ENCODE assay signal across 9 cellular contexts in genomic region chr17:38732376-38733314, GRCh38. TPM values are rescaled to one million over a fixed set of nuclear protein-coding genes. Genes with fewer than 3 reads are reported as not detected.
DNase-seq lines count a peak whose midpoint lies in the region; ATAC-seq, FAIRE-seq and TF ChIP-seq lines count a peak whose summit lies in the region.
"Had no signal": no experiment of that assay in that cellular context is flagged by ENCODE, and none has a peak within 500 bp of the region (broad histone marks: within the 10 kb centered on the region; RNA-seq: fewer than 3 reads in every experiment).

No MANE protein-coding gene starts in this region.

- no peaks in the 10 kb centered on the region for H3K27me3 ChIP-seq in astrocyte (ENCODE audit: insufficient read depth, low read length)
- no peaks in the 10 kb centered on the region for H3K27me3 ChIP-seq in lower lobe of right lung (ENCODE audit: low read depth)
- no peaks in the 10 kb centered on the region for H3K27me3 ChIP-seq in upper lobe of left lung
- H3K27me3 ChIP-seq: BE2C had no signal

- H4K20me1 ChIP-seq in astrocyte (ENCODE audit: insufficient read depth, low read length) = peaks cover 56% of the 10 kb centered on the region

- H3K27ac Mint-ChIP-seq in activated naive CD4-positive, alpha-beta T cell treated with anti-CD3 and anti-CD28 coated beads, Interleukin-2, amount 50 U/mL, for 24 hours = peak overlapping the region; percentile 81
- peak overlapping the region; percentile 8 for H3K27ac Mint-ChIP-seq in astrocyte (ENCODE audit: unreplicated experiment)

- H3K4me3 Mint-ChIP-seq in activated naive CD4-positive, alpha-beta T cell treated with anti-CD3 and anti-CD28 coated beads, Interleukin-2, amount 50 U/mL, for 24 hours = peak overlapping the region; percentile 41
- H3K4me3 Mint-ChIP-seq in astrocyte (ENCODE audit: unreplicated experiment) = peak overlapping the region; percentile 85

- no peak for TF ChIP-seq POLR2A in upper lobe of left lung (IDR thresholded peaks at IDR 0.05)

- H3K27me3 Mint-ChIP-seq in activated naive CD4-positive, alpha-beta T cell treated with anti-CD3 and anti-CD28 coated beads, Interleukin-2, amount 50 U/mL, for 24 hours = no peaks in the 10 kb centered on the region
- no peaks in the 10 kb centered on the region for H3K27me3 Mint-ChIP-seq in astrocyte (ENCODE audit: low read depth, unreplicated experiment)

- no peak for TF ChIP-seq EP300 in upper lobe of left lung (IDR thresholded peaks at IDR 0.05)

- no peak for FAIRE-seq in astrocyte (lab: Jason Lieb, UNC)

- peaks cover 68% of the 10 kb centered on the region for H3K4me1 Mint-ChIP-seq in activated naive CD4-positive, alpha-beta T cell treated with anti-CD3 and anti-CD28 coated beads, Interleukin-2, amount 50 U/mL, for 24 hours
- peaks cover 12% of the 10 kb centered on the region for H3K4me1 Mint-ChIP-seq in astrocyte (ENCODE audit: low read depth, unreplicated experiment)

- H3K4me2 ChIP-seq in astrocyte (ENCODE audit: low read length) = no peak overlapping the region

- H3K9me3 ChIP-seq in astrocyte (ENCODE audit: insufficient read depth, low read depth, low read length) = no peaks in the 10 kb centered on the region
- no peaks in the 10 kb centered on the region for H3K9me3 ChIP-seq in lower lobe of right lung
- no peaks in the 10 kb centered on the region for H3K9me3 ChIP-seq in upper lobe of left lung
- H3K9me3 ChIP-seq: BE2C had no signal

- H3K36me3 Mint-ChIP-seq in activated naive CD4-positive, alpha-beta T cell treated with anti-CD3 and anti-CD28 coated beads, Interleukin-2, amount 50 U/mL, for 24 hours = peaks cover 4% of the 10 kb centered on the region
- H3K36me3 Mint-ChIP-seq in astrocyte (ENCODE audit: low read depth, unreplicated experiment) = peaks cover 22% of the 10 kb centered on the region

- no peak overlapping the region for H3K9ac ChIP-seq in astrocyte (ENCODE audit: low read length)

- H2AFZ ChIP-seq in astrocyte (ENCODE audit: low read depth, low read length) = no peak overlapping the region

- H3K4me3 ChIP-seq in astrocyte (ENCODE audit: insufficient read depth, low read depth, low read length) = no peak overlapping the region
- no peak overlapping the region for H3K4me3 ChIP-seq in lower lobe of right lung
- H3K4me3 ChIP-seq in upper lobe of left lung = no peak overlapping the region

- no peaks in the 10 kb centered on the region for H3K9me3 Mint-ChIP-seq in activated naive CD4-positive, alpha-beta T cell treated with anti-CD3 and anti-CD28 coated beads, Interleukin-2, amount 50 U/mL, for 24 hours
- H3K9me3 Mint-ChIP-seq in astrocyte (ENCODE audit: unreplicated experiment) = no peaks in the 10 kb centered on the region

- peaks cover 8% of the 10 kb centered on the region for H3K36me3 ChIP-seq in astrocyte (ENCODE audit: insufficient read depth, low read length)
- peaks cover 36% of the 10 kb centered on the region for H3K36me3 ChIP-seq in lower lobe of right lung
- peaks cover 0 to 40% (median 29%) of the 10 kb centered on the region in 4 donors for H3K36me3 ChIP-seq in upper lobe of left lung

- H3K79me2 ChIP-seq in astrocyte (ENCODE audit: insufficient read depth, low read length) = no peaks in the 10 kb centered on the region

- ATAC-seq in lower lobe of right lung = no peak
- ATAC-seq in upper lobe of left lung (ENCODE audit: low FRiP score in 2 of 2) = no peak
- ATAC-seq in GM19324 (IDR thresholded peaks at IDR 0.05; ENCODE audit: low FRiP score, unreplicated experiment) = no peak

- no peak for DNase-seq in activated naive CD4-positive, alpha-beta T cell treated with Interleukin-2 at 50 U/mL for 16 hours
- DNase-seq in astrocyte (ENCODE audit: low read depth) (no peak), lower lobe of right lung (no peak), upper lobe of left lung (peak in 1 of 2 donors; percentile 59), NCI-H2081 treated with DMSO at 0.1 percent for 48 hours (lab: John Stamatoyannopoulos, UW) (no peak)
- DNase-seq in stimulated activated CD4-positive, alpha-beta T cell treated with anti-CD3 and anti-CD28 coated beads, Interleukin-4, amount 100 ng/mL, for 24 hours = no peak
- DNase-seq: BE2C had no signal

- H3K4me1 ChIP-seq in astrocyte (ENCODE audit: insufficient read depth, low read length) = peaks cover 16% of the 10 kb centered on the region
- H3K4me1 ChIP-seq in lower lobe of right lung = peaks cover 49% of the 10 kb centered on the region
- H3K4me1 ChIP-seq in upper lobe of left lung = peaks cover 31 to 63% (median 46%) of the 10 kb centered on the region in 4 donors

- 31 to 77% methylated on average over 4 to 9 of the region's 9 CpGs for WGBS in upper lobe of left lung, 2 donors

- intact Hi-C loops in lower lobe of right lung (cut with DNase I) = no loop called here

- H3K27ac ChIP-seq in astrocyte (ENCODE audit: low read depth, low read length) (no peak overlapping the region), lower lobe of right lung (peak overlapping the region; percentile 27), upper lobe of left lung (peak overlapping the region in 3 of 4 donors; percentile 22 to 91 (median 90))

- TF ChIP-seq CTCF in astrocyte (IDR thresholded peaks at IDR 0.05; ENCODE audit: insufficient read depth, low read depth, low read length) = no peak
- no peak for TF ChIP-seq CTCF in lower lobe of right lung (IDR thresholded peaks at IDR 0.05)
- no peak for TF ChIP-seq CTCF in upper lobe of left lung (IDR thresholded peaks at IDR 0.05)

RNA-seq across cellular contexts. Expression of gene CISD3, which starts 2.5 kb away (rescaled TPM):
- total RNA-seq in astrocyte = 12.0 and 13.1 TPM in 2 replicates
- 31.3 TPM for total RNA-seq in lower lobe of right lung
- 10 to 100 TPM in 4 of 6 donors, 1 to 10 TPM in 2; 6.3 to 49.7 (median 15.9) TPM for total RNA-seq in upper lobe of left lung

RNA-seq across cellular contexts. Expression of gene PCGF2, which starts 15.5 kb away (rescaled TPM):
- total RNA-seq in astrocyte (68.2 and 73.7 TPM in 2 replicates), lower lobe of right lung (53.5 TPM), upper lobe of left lung (10 to 100 TPM; 14.6 to 51.7 (median 31.9) TPM)

RNA-seq across cellular contexts. Expression of gene PSMB3, which starts 19.9 kb away (rescaled TPM):
- total RNA-seq in astrocyte (166 and 191 TPM in 2 replicates), lower lobe of right lung (128 TPM), upper lobe of left lung (100 to 1,000 TPM in 2 of 6 donors, 10 to 100 TPM in 4; 61.8 to 157 (median 79.2) TPM)

RNA-seq across cellular contexts. Expression of gene MLLT6, which starts 27.6 kb away (rescaled TPM):
- total RNA-seq in astrocyte = 18.1 and 20.9 TPM in 2 replicates
- 135 TPM for total RNA-seq in lower lobe of right lung
- total RNA-seq in upper lobe of left lung = 100 to 1,000 TPM in 4 of 6 donors, 10 to 100 TPM in 2; 69.2 to 305 (median 122) TPM

RNA-seq across cellular contexts. Expression of gene EPOP, which starts 57.9 kb away (rescaled TPM):
- total RNA-seq in astrocyte (2.4 and 4.1 TPM in 2 replicates), lower lobe of right lung (1.0 TPM), upper lobe of left lung (1 to 10 TPM; 1.1 to 2.3 (median 1.8) TPM)
